In the genomic region with DNA sequence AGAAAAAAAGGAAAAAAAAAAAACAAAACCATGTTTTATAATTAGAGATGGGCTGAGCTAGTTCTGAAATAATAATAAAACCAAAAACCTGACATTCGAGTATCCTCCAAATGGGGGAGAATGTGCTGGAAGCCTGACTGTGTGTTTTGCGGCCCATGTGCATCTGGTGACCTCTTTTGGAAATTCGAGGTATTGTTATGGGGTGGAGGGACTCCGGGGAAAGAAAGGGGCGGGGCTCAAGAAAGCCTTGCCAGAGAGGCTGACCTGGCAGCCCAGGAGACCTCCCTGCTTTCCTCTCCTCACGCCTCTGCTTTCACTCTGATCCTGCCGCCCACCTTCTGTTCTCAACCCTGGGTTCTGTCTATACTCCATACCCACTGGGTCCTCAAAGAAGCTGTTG, we compare ENCODE assay signal across 9 cellular contexts.
DNase-seq lines count a peak whose midpoint lies in the region; ATAC-seq, FAIRE-seq and TF ChIP-seq lines count a peak whose summit lies in the region.
"Had no signal": no experiment of that assay in that cellular context is flagged by ENCODE, and none has a peak within 500 bp of the region (broad histone marks: within the 10 kb centered on the region; RNA-seq: fewer than 3 reads in every experiment).

No MANE protein-coding gene starts in this region.

- TF ChIP-seq CTCF in DOHH2 (IDR thresholded peaks at IDR 0.05; ENCODE audit: low read depth, low read length, poor library complexity, severe bottlenecking) (peak; percentile 34), GM23338 (conservative IDR thresholded peaks at IDR 0.05; ENCODE audit: low read depth in 2 of 2) (peak; percentile 64 to 72), RWPE2 (IDR thresholded peaks at IDR 0.05; ENCODE audit: poor library complexity, severe bottlenecking) (peak; percentile 42)

- H3K27ac Mint-ChIP-seq in GM23338: no peak overlapping the region

- H3K27me3 Mint-ChIP-seq in GM23338 (ENCODE audit: insufficient read depth, low read depth, poor library complexity): peaks cover 10% of the 10 kb centered on the region

- no peak overlapping the region for H3K4me2 ChIP-seq in DOHH2 (ENCODE audit: low read length)
- no peak overlapping the region for H3K4me2 ChIP-seq in GM23338

- no peaks in the 10 kb centered on the region; the same call in 1 of the 3 replicates for H3K9me3 Mint-ChIP-seq in GM23338

- H3K9me2 ChIP-seq in DOHH2 (replicated peaks; ENCODE audit: control insufficient read depth, low read length) (no peaks in the 10 kb centered on the region), GM23338 (ENCODE audit: insufficient read depth) (no peaks in the 10 kb centered on the region)

- no peaks in the 10 kb centered on the region for H3K9me3 ChIP-seq in DOHH2 (ENCODE audit: control insufficient read depth, insufficient read depth, low read length)
- no peaks in the 10 kb centered on the region for H3K9me3 ChIP-seq in RWPE2 (ENCODE audit: severe bottlenecking)
- H3K9me3 ChIP-seq: neutrophil had no signal

- no peaks in the 10 kb centered on the region for H3K36me3 ChIP-seq in DOHH2 (ENCODE audit: control insufficient read depth, low read length)
- H3K36me3 ChIP-seq in GM23338 (ENCODE audit: insufficient read depth): no peaks in the 10 kb centered on the region
- no peaks in the 10 kb centered on the region for H3K36me3 ChIP-seq in RWPE2 (ENCODE audit: low read depth)
- H3K36me3 ChIP-seq: neutrophil had no signal

- no peak for FAIRE-seq in frontal cortex (lab: Jason Lieb, UNC)

- ATAC-seq in GM23338 (peak; percentile 83), RWPE2 (ENCODE audit: low read depth) (0 out of 3 replicates have a peak, but pooled peaks have one; percentile 43), GM19452 (IDR thresholded peaks at IDR 0.05; ENCODE audit: unreplicated experiment) (no peak), GM18870 (IDR thresholded peaks at IDR 0.05; ENCODE audit: unreplicated experiment) (no peak)

- no peak overlapping the region for H3K27ac ChIP-seq in DOHH2 (ENCODE audit: low read depth, low read length)
- no peak overlapping the region for H3K27ac ChIP-seq in GM23338 (ENCODE audit: low read depth)
- no peak overlapping the region for H3K27ac ChIP-seq in RWPE2 (ENCODE audit: poor library complexity, severe bottlenecking)
- H3K27ac ChIP-seq: neutrophil had no signal

- H3K36me3 Mint-ChIP-seq in GM23338 (ENCODE audit: low read depth): peaks cover 15% of the 10 kb centered on the region

- H3K4me1 ChIP-seq in DOHH2 (ENCODE audit: control insufficient read depth, low read length) (peaks cover 9% of the 10 kb centered on the region), GM23338 (ENCODE audit: insufficient read depth) (no peaks in the 10 kb centered on the region), RWPE2 (ENCODE audit: insufficient read depth, poor library complexity, severe bottlenecking) (no peaks in the 10 kb centered on the region)

- no peak overlapping the region for H2AFZ ChIP-seq in GM23338

- H3K79me2 ChIP-seq in DOHH2 (ENCODE audit: control insufficient read depth, low read length) (no peaks in the 10 kb centered on the region), GM23338 (replicated peaks; ENCODE audit: insufficient read depth) (no peaks in the 10 kb centered on the region)

- H4K20me1 ChIP-seq in DOHH2 (ENCODE audit: control insufficient read depth, insufficient read depth, low read depth, low read length) (no peaks in the 10 kb centered on the region), GM23338 (replicated peaks; ENCODE audit: insufficient read depth) (no peaks in the 10 kb centered on the region)

- H3K27me3 ChIP-seq in DOHH2 (ENCODE audit: control insufficient read depth, low read length) (peaks cover 22% of the 10 kb centered on the region), GM23338 (ENCODE audit: insufficient read depth) (no peaks in the 10 kb centered on the region), RWPE2 (ENCODE audit: insufficient read depth, poor library complexity, severe bottlenecking) (no peaks in the 10 kb centered on the region)

- no peak overlapping the region for H3K4me3 ChIP-seq in DOHH2 (ENCODE audit: low read length)
- no peak overlapping the region for H3K4me3 ChIP-seq in GM23338
- no peak overlapping the region for H3K4me3 ChIP-seq in RWPE2 (ENCODE audit: severe bottlenecking)

- DNase-seq in GM23338 (ENCODE audit: low spot score) (peak; percentile 93), RWPE2 (ENCODE audit: low spot score) (no peak), iPS DF 19.7 (ENCODE audit: low read depth, low spot score) (peak; percentile 48), frontal cortex (ENCODE audit: low spot score in 2 of 2) (no peak), T-helper 9 cell (no peak)

- no peaks in the 10 kb centered on the region for H3F3A ChIP-seq in DOHH2 (ENCODE audit: control insufficient read depth, insufficient read depth)
- H3F3A ChIP-seq in GM23338 (replicated peaks; ENCODE audit: low read depth): no peaks in the 10 kb centered on the region

- H3K4me1 Mint-ChIP-seq in GM23338: peaks cover 28% of the 10 kb centered on the region

- H3K4me3 Mint-ChIP-seq in GM23338: no peak overlapping the region

TF ChIP-seq in GM23338, 12 proteins besides CTCF, POLR2A, EP300 and RAD21:
- TF ChIP-seq STAT1 (IDR thresholded peaks at IDR 0.05; ENCODE audit: unreplicated experiment) (no peak), NANOG (IDR thresholded peaks at IDR 0.05; ENCODE audit: borderline replicate concordance) (no peak), ZNF114 (CRISPR knock-in tag; IDR thresholded peaks at IDR 0.05) (no peak)
- TF ChIP-seq, protein P1, sequence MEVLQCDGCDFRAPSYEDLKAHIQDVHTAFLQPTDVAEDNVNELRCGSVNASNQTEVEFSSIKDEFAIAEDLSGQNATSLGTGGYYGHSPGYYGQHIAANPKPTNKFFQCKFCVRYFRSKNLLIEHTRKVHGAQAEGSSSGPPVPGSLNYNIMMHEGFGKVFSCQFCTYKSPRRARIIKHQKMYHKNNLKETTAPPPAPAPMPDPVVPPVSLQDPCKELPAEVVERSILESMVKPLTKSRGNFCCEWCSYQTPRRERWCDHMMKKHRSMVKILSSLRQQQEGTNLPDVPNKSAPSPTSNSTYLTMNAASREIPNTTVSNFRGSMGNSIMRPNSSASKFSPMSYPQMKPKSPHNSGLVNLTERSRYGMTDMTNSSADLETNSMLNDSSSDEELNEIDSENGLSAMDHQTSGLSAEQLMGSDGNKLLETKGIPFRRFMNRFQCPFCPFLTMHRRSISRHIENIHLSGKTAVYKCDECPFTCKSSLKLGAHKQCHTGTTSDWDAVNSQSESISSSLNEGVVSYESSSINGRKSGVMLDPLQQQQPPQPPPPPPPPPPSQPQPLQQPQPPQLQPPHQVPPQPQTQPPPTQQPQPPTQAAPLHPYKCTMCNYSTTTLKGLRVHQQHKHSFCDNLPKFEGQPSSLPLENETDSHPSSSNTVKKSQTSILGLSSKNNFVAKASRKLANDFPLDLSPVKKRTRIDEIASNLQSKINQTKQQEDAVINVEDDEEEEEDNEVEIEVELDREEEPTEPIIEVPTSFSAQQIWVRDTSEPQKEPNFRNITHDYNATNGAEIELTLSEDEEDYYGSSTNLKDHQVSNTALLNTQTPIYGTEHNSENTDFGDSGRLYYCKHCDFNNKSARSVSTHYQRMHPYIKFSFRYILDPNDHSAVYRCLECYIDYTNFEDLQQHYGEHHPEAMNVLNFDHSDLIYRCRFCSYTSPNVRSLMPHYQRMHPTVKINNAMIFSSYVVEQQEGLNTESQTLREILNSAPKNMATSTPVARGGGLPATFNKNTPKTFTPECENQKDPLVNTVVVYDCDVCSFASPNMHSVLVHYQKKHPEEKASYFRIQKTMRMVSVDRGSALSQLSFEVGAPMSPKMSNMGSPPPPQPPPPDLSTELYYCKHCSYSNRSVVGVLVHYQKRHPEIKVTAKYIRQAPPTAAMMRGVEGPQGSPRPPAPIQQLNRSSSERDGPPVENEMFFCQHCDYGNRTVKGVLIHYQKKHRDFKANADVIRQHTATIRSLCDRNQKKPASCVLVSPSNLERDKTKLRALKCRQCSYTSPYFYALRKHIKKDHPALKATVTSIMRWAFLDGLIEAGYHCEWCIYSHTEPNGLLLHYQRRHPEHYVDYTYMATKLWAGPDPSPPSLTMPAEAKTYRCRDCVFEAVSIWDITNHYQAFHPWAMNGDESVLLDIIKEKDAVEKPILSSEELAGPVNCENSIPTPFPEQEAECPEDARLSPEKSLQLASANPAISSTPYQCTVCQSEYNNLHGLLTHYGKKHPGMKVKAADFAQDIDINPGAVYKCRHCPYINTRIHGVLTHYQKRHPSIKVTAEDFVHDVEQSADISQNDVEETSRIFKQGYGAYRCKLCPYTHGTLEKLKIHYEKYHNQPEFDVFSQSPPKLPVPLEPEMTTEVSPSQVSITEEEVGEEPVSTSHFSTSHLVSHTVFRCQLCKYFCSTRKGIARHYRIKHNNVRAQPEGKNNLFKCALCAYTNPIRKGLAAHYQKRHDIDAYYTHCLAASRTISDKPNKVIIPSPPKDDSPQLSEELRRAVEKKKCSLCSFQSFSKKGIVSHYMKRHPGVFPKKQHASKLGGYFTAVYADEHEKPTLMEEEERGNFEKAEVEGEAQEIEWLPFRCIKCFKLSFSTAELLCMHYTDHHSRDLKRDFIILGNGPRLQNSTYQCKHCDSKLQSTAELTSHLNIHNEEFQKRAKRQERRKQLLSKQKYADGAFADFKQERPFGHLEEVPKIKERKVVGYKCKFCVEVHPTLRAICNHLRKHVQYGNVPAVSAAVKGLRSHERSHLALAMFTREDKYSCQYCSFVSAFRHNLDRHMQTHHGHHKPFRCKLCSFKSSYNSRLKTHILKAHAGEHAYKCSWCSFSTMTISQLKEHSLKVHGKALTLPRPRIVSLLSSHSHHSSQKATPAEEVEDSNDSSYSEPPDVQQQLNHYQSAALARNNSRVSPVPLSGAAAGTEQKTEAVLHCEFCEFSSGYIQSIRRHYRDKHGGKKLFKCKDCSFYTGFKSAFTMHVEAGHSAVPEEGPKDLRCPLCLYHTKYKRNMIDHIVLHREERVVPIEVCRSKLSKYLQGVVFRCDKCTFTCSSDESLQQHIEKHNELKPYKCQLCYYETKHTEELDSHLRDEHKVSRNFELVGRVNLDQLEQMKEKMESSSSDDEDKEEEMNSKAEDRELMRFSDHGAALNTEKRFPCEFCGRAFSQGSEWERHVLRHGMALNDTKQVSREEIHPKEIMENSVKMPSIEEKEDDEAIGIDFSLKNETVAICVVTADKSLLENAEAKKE (CRISPR knock-in tag; IDR thresholded peaks at IDR 0.05): no peak
- TF ChIP-seq, protein P2, sequence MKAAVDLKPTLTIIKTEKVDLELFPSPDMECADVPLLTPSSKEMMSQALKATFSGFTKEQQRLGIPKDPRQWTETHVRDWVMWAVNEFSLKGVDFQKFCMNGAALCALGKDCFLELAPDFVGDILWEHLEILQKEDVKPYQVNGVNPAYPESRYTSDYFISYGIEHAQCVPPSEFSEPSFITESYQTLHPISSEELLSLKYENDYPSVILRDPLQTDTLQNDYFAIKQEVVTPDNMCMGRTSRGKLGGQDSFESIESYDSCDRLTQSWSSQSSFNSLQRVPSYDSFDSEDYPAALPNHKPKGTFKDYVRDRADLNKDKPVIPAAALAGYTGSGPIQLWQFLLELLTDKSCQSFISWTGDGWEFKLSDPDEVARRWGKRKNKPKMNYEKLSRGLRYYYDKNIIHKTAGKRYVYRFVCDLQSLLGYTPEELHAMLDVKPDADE (IDR thresholded peaks at IDR 0.05): no peak

Comparison
In these comparisons a context has a peak if more than half of its experiments do, and no peak if none do; other contexts are left out.
1. ATAC-seq: peak in GM23338 (single experiment) and RWPE2 (single experiment); none in GM19452 (single experiment) and GM18870 (single experiment).
2. DNase-seq: peak in GM23338 (single experiment) and iPS DF 19.7 (single experiment); none in RWPE2 (single experiment), frontal cortex (0 of 2) and T-helper 9 cell (single experiment).
3. Peak in every context shown above with its lines, with median percentiles within 50 percentile points of each other: CTCF ChIP-seq.